Comparison of ENCODE assay signal across 9 cellular contexts in the genomic region with DNA sequence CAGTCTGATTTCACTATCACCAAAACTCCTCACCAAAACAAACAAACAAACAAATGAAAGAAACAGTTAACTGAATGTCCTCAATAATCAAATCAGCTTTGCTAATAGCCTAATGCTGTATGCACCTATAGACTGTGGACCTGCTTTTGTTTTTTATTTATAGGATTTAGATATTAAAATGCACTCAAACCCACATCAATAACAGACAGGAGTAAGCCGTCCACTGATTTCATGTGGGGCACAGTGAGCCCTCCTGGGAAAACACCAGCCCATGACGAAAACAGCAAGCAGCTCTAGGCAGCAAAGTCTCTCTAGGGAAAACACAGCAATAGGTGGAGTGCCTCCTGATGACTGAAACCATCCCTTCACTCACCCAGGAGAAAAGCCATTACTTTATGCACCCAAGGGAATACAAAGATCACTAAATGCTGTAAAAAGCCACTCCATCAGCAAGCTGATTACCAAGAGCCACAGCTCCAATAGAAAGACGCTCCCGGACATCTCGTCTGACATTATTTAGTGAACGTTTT. TPM values are rescaled to one million over a fixed set of nuclear protein-coding genes. Genes with fewer than 3 reads are reported as not detected.
DNase-seq lines count a peak whose midpoint lies in the region; ATAC-seq and TF ChIP-seq lines count a peak whose summit lies in the region.
"Had no signal": no experiment of that assay in that cellular context is flagged by ENCODE, and none has a peak within 500 bp of the region (broad histone marks: within the 10 kb centered on the region; RNA-seq: fewer than 3 reads in every experiment).

No MANE protein-coding gene starts in this region.

- H3K4me1 Mint-ChIP-seq in glutamatergic neuron (ENCODE audit: low read depth, unreplicated experiment) = peaks cover 13% of the 10 kb centered on the region
- H3K4me1 Mint-ChIP-seq in CD4-positive, alpha-beta memory T cell = peaks cover 6 to 10% (median 7%) of the 10 kb centered on the region in 4 donors
- peaks cover 3 to 8% (median 7%) of the 10 kb centered on the region in 4 donors for H3K4me1 Mint-ChIP-seq in naive thymus-derived CD8-positive, alpha-beta T cell

- ATAC-seq in Right ventricle myocardium inferior (peak; percentile 24), right cardiac atrium (no peak)
- ATAC-seq in naive thymus-derived CD8-positive, alpha-beta T cell = no peak

- no peak for TF ChIP-seq POLR2A in uterus (IDR thresholded peaks at IDR 0.05)

- H3K36me3 Mint-ChIP-seq in glutamatergic neuron (ENCODE audit: unreplicated experiment) = no peaks in the 10 kb centered on the region
- H3K36me3 Mint-ChIP-seq in CD4-positive, alpha-beta memory T cell = peaks cover 13 to 24% of the 10 kb centered on the region in 2 donors
- peaks cover 0 to 44% (median 4%) of the 10 kb centered on the region in 3 donors for H3K36me3 Mint-ChIP-seq in naive thymus-derived CD8-positive, alpha-beta T cell

- POLR2A ChIA-PET in CD4-positive, alpha-beta memory T cell (lab: Charles Lee; ENCODE audit: partially characterized antibody) = interaction anchor here (1.1 to 1.7 kb wide), 3 partner anchors 72 to 201 kb away, joined by 3 to 11 read pairs (median 4); no protein-coding TSS in a partner anchor
- POLR2A ChIA-PET in naive thymus-derived CD8-positive, alpha-beta T cell (lab: Charles Lee) = interaction anchor here (0.7 to 1.3 kb wide), 4 partner anchors 8 to 232 kb away, joined by 3 to 5 read pairs (median 4); no protein-coding TSS in a partner anchor

- peak overlapping the region; percentile 90 for H3K27ac Mint-ChIP-seq in glutamatergic neuron (ENCODE audit: unreplicated experiment)
- peak overlapping the region in 3 of 7 donors; percentile 4 to 86 (median 84) for H3K27ac Mint-ChIP-seq in CD4-positive, alpha-beta memory T cell
- H3K27ac Mint-ChIP-seq in naive thymus-derived CD8-positive, alpha-beta T cell = peak overlapping the region in 2 of 10 donors; percentile 32 to 58

- H3K9me3 Mint-ChIP-seq in glutamatergic neuron (ENCODE audit: unreplicated experiment) = peaks cover 4% of the 10 kb centered on the region
- no peaks in the 10 kb centered on the region for H3K9me3 Mint-ChIP-seq in CD4-positive, alpha-beta memory T cell
- H3K9me3 Mint-ChIP-seq in naive thymus-derived CD8-positive, alpha-beta T cell = no peaks in the 10 kb centered on the region

- CTCF ChIA-PET in CD4-positive, alpha-beta memory T cell (lab: Charles Lee; ENCODE audit: partially characterized antibody) = interaction anchor here (0.6 to 10.9 kb wide), 29 partner anchors 9 to 467 kb away, joined by 3 to 215 read pairs (median 4); partner anchors contain the start of gene SPNS3

- H3K27me3 ChIP-seq in right cardiac atrium (ENCODE audit: control insufficient read depth, insufficient read depth) (no peaks in the 10 kb centered on the region), uterus (no peaks in the 10 kb centered on the region), colonic mucosa (no peaks in the 10 kb centered on the region)
- H3K27me3 ChIP-seq in CD4-positive, alpha-beta memory T cell (ENCODE audit: insufficient read depth, low read length) = no peaks in the 10 kb centered on the region

- no peaks in the 10 kb centered on the region for H3K4me1 ChIP-seq in right cardiac atrium (ENCODE audit: control insufficient read depth, insufficient read depth, low read length)
- peaks cover 1 to 4% of the 10 kb centered on the region in 2 donors for H3K4me1 ChIP-seq in uterus
- no peaks in the 10 kb centered on the region for H3K4me1 ChIP-seq in CD4-positive, alpha-beta memory T cell (ENCODE audit: insufficient read depth, low read length)
- H3K4me1 ChIP-seq in colonic mucosa = no peaks in the 10 kb centered on the region

- intact Hi-C loops in Right ventricle myocardium inferior (cut with DNase I) = loop anchor here (1.0 to 5.0 kb wide), 4 partner anchors 46 to 197 kb away; partner anchors contain the start of genes ANKFY1 and UBE2G1
- intact Hi-C loops in right cardiac atrium (cut with DNase I) = loop anchor here in 3 of 4 donors (5.0 to 10.0 kb wide), 2 partner anchors 89 to 196 kb away; no protein-coding TSS in a partner anchor
- intact Hi-C loops in uterus (cut with DNase I; ENCODE audit: low total_unique reads) = loop anchor here (10.0 kb wide), 1 partner anchor 49 kb away; the partner anchor contains the start of gene ANKFY1
- intact Hi-C loops in CD4-positive, alpha-beta memory T cell (cut with micrococcal nuclease) = loop anchor here (1.0 to 10.0 kb wide), 5 partner anchors 15 to 409 kb away; partner anchors contain the start of gene ANKFY1
- intact Hi-C loops in colonic mucosa (cut with DNase I) = no loop called here

- DNase-seq in Right ventricle myocardium inferior (ENCODE audit: missing footprints) (no peak), right cardiac atrium (no peak), NCI-H69 (lab: John Stamatoyannopoulos, UW) (peak; percentile 74), glutamatergic neuron (peak; percentile 48), uterus (no peak), colonic mucosa (no peak)
- no peak for DNase-seq in CD4-positive, alpha-beta memory T cell
- no peak for DNase-seq in naive thymus-derived CD8-positive, alpha-beta T cell

- peak overlapping the region; percentile 76 for H3K4me3 Mint-ChIP-seq in glutamatergic neuron (ENCODE audit: unreplicated experiment)
- H3K4me3 Mint-ChIP-seq in CD4-positive, alpha-beta memory T cell = no peak overlapping the region
- H3K4me3 Mint-ChIP-seq in naive thymus-derived CD8-positive, alpha-beta T cell = no peak overlapping the region

- H3K4me3 ChIP-seq in right cardiac atrium (ENCODE audit: low read length) (no peak overlapping the region), uterus (no peak overlapping the region), colonic mucosa (no peak overlapping the region)
- no peak overlapping the region for H3K4me3 ChIP-seq in CD4-positive, alpha-beta memory T cell (ENCODE audit: low read length in 2 of 2)
- H3K4me3 ChIP-seq: K562 had no signal

- peaks cover 5% of the 10 kb centered on the region for H3K27me3 Mint-ChIP-seq in glutamatergic neuron (ENCODE audit: unreplicated experiment)
- no peaks in the 10 kb centered on the region for H3K27me3 Mint-ChIP-seq in CD4-positive, alpha-beta memory T cell
- no peaks in the 10 kb centered on the region for H3K27me3 Mint-ChIP-seq in naive thymus-derived CD8-positive, alpha-beta T cell

- H3K27ac ChIP-seq in right cardiac atrium (ENCODE audit: low read length) (no peak overlapping the region), uterus (peak overlapping the region; percentile 8 to 95), colonic mucosa (no peak overlapping the region)
- H3K27ac ChIP-seq in CD4-positive, alpha-beta memory T cell (ENCODE audit: low read depth, low read length) = no peak overlapping the region

- H3K9ac ChIP-seq in colonic mucosa (ENCODE audit: low read depth in 2 of 2, low read length in 2 of 2) = no peak overlapping the region

- no peaks in the 10 kb centered on the region for H3K9me3 ChIP-seq in right cardiac atrium (ENCODE audit: control insufficient read depth, low read length)
- H3K9me3 ChIP-seq in uterus = no peaks in the 10 kb centered on the region
- H3K9me3 ChIP-seq in CD4-positive, alpha-beta memory T cell (ENCODE audit: control insufficient read depth in 1 of 2, low read length in 2 of 2) = no peaks in the 10 kb centered on the region
- no peaks in the 10 kb centered on the region for H3K9me3 ChIP-seq in colonic mucosa

- 75% methylated on average over 6 of the region's 6 CpGs for WGBS in right cardiac atrium

- no peak for TF ChIP-seq CTCF in glutamatergic neuron (IDR thresholded peaks at IDR 0.05; ENCODE audit: partially characterized antibody, unreplicated experiment)
- no peak for TF ChIP-seq CTCF in uterus (IDR thresholded peaks at IDR 0.05)
- TF ChIP-seq CTCF in colonic mucosa (IDR thresholded peaks at IDR 0.05) = no peak

- H3K36me3 ChIP-seq in uterus (no peaks in the 10 kb centered on the region), colonic mucosa (no peaks in the 10 kb centered on the region)
- H3K36me3 ChIP-seq in CD4-positive, alpha-beta memory T cell (ENCODE audit: insufficient read depth, low read length) = peaks cover 3% of the 10 kb centered on the region

RNA-seq across cellular contexts. Expression of gene ANKFY1, which starts 47.8 kb away (rescaled TPM):
- total RNA-seq in Right ventricle myocardium inferior (23.3 TPM), right cardiac atrium (10 to 100 TPM; 24.1 to 27.1 (median 25.4) TPM), glutamatergic neuron (ENCODE audit: unreplicated experiment) (80.5 TPM), uterus (10 to 100 TPM; 17.6 to 69.5 (median 52.8) TPM), colonic mucosa (10 to 100 TPM; 43.8 to 51.8 TPM)
- 8.6 TPM for polyA plus RNA-seq in right cardiac atrium
- total RNA-seq in CD4-positive, alpha-beta memory T cell = 10 to 100 TPM; 72.7 to 74.7 TPM
- polyA plus RNA-seq in CD4-positive, alpha-beta memory T cell = 10 to 100 TPM in 1 of 2 donors, 1 to 10 TPM in 1; 7.9 to 23.0 TPM
- total RNA-seq in naive thymus-derived CD8-positive, alpha-beta T cell = 10 to 100 TPM; 65.0 to 68.9 TPM
- polyA plus RNA-seq in naive thymus-derived CD8-positive, alpha-beta T cell = 10 to 100 TPM in 1 of 3 donors, 1 to 10 TPM in 2; 9.9 to 13.7 (median 10.0) TPM

Comparison
In these comparisons a context has a peak if more than half of its experiments do, and no peak if none do; other contexts are left out.
1. DNase-seq: peak in NCI-H69 (single experiment) and glutamatergic neuron (single experiment); none in Right ventricle myocardium inferior (single experiment), right cardiac atrium (0 of 3), uterus (0 of 2), CD4-positive, alpha-beta memory T cell (0 of 5), naive thymus-derived CD8-positive, alpha-beta T cell (0 of 10) and colonic mucosa (single experiment).
2. H3K27ac ChIP-seq: peak in uterus (2 of 2); none in right cardiac atrium (single experiment), CD4-positive, alpha-beta memory T cell (single experiment) and colonic mucosa (single experiment).